In the genomic region with DNA sequence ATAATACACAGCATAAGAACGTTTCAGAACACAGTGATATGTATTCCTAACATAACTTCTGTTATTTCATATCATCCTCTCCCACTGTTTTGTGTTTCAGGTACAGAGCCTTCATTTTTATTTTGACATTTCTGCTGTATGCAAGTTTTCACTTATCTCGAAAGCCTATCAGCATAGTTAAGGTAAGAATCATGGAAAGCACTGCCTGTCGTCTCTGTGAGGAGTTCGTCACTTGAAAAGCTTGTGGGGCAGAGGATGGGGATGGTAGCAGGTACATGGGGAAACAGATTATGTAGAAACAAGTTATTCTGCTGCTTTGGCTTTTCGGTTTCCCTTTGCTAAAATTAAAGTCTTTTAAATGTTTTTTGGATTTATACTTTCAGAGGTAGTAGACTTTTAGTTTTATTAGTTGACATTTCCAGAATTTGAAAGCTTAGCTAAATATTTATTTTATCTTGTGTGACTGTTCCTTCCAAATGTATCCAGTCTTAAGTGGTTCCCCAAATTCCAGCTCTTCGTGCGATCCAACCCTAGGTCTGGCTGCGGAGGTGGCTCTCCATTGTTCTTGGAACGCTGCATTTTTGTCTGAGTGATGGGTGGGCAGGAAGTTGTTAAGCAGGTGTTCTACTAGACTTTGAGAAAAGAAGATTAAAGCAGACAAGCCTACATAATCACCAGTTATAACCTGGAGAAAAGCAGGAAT, we compare ENCODE assay signal across 12 cellular contexts. TPM values are rescaled to one million over a fixed set of nuclear protein-coding genes. Genes with fewer than 3 reads are reported as not detected.
A peak's percentile ranks its signal among the peaks of the same experiment; 100 is the strongest.
DNase-seq lines count a peak whose midpoint lies in the region; ATAC-seq and TF ChIP-seq lines count a peak whose summit lies in the region.
"Had no signal": no experiment of that assay in that cellular context is flagged by ENCODE, and none has a peak within 500 bp of the region (broad histone marks: within the 10 kb centered on the region; RNA-seq: fewer than 3 reads in every experiment).

No MANE protein-coding gene starts in this region.

- peaks cover 0 to 59% (median 10%) of the 10 kb centered on the region in 3 donors for H3K36me3 Mint-ChIP-seq in CD8-positive, alpha-beta memory T cell
- no peaks in the 10 kb centered on the region for H3K36me3 Mint-ChIP-seq in neural crest cell (ENCODE audit: low read depth)

- peak overlapping the region; percentile 84 for H3K4me2 ChIP-seq in Loucy (ENCODE audit: low read depth, low read length, poor library complexity, severe bottlenecking)

- H3F3A ChIP-seq in Loucy (ENCODE audit: low read depth): 0 out of 2 replicates have a peak, but pooled peaks cover 4% of the 10 kb centered on the region

- peak overlapping the region; percentile 26 for H3K9ac ChIP-seq in Loucy (ENCODE audit: low read depth, low read length, poor library complexity, severe bottlenecking)

- no peaks in the 10 kb centered on the region for H3K27me3 Mint-ChIP-seq in CD8-positive, alpha-beta memory T cell
- H3K27me3 Mint-ChIP-seq in neural crest cell (ENCODE audit: low read depth): peaks cover 4% of the 10 kb centered on the region

- no peak overlapping the region for H3K4me3 ChIP-seq in CD8-positive, alpha-beta memory T cell (ENCODE audit: low read length)
- no peak overlapping the region for H3K4me3 ChIP-seq in Loucy (ENCODE audit: low read length, poor library complexity, severe bottlenecking)
- no peak overlapping the region for H3K4me3 ChIP-seq in coronary artery

- H3K79me2 ChIP-seq in Loucy (ENCODE audit: insufficient read depth, low read length): peaks cover 96% of the 10 kb centered on the region

- peaks cover 15% of the 10 kb centered on the region for H3K36me3 ChIP-seq in CD8-positive, alpha-beta memory T cell (ENCODE audit: insufficient read depth, low read length)
- H3K36me3 ChIP-seq in Loucy (ENCODE audit: insufficient read depth, low read length): peaks cover 77% of the 10 kb centered on the region; the same call in 1 of the 2 replicates

- H4K20me1 ChIP-seq in Loucy (ENCODE audit: insufficient read depth, low read length, poor library complexity, severe bottlenecking): peaks cover 67% of the 10 kb centered on the region

- peak overlapping the region in 2 of 7 donors; percentile 46 for H3K4me3 Mint-ChIP-seq in CD8-positive, alpha-beta memory T cell
- H3K4me3 Mint-ChIP-seq in neural crest cell: peak overlapping the region; percentile 18

- H3K9me3 Mint-ChIP-seq in CD8-positive, alpha-beta memory T cell: no peaks in the 10 kb centered on the region
- no peaks in the 10 kb centered on the region for H3K9me3 Mint-ChIP-seq in neural crest cell

- TF ChIP-seq CTCF in Loucy (conservative IDR thresholded peaks at IDR 0.05; ENCODE audit: low read length) (no peak), coronary artery (IDR thresholded peaks at IDR 0.05) (no peak), neural crest cell (conservative IDR thresholded peaks at IDR 0.05) (no peak)

- ATAC-seq in GM19023 (IDR thresholded peaks at IDR 0.05; ENCODE audit: unreplicated experiment): no peak

- no peaks in the 10 kb centered on the region for H3K27me3 ChIP-seq in CD8-positive, alpha-beta memory T cell (ENCODE audit: insufficient read depth, low read length, poor library complexity, severe bottlenecking)
- no peaks in the 10 kb centered on the region for H3K27me3 ChIP-seq in Loucy (ENCODE audit: insufficient read depth, low read length, poor library complexity, severe bottlenecking)

- POLR2A ChIA-PET in CD8-positive, alpha-beta memory T cell (lab: Charles Lee): no interaction called here

- H3K4me1 ChIP-seq in CD8-positive, alpha-beta memory T cell (ENCODE audit: insufficient read depth, low read length): peaks cover 32% of the 10 kb centered on the region
- peaks cover 85% of the 10 kb centered on the region for H3K4me1 ChIP-seq in Loucy (ENCODE audit: insufficient read depth, low read length, poor library complexity, severe bottlenecking)

- H3K27ac ChIP-seq in CD8-positive, alpha-beta memory T cell (ENCODE audit: low read depth, low read length): no peak overlapping the region
- H3K27ac ChIP-seq in coronary artery: peak overlapping the region in 1 of 2 donors; percentile 69

- peak overlapping the region; percentile 11 to 99 (median 90) for H3K27ac Mint-ChIP-seq in CD8-positive, alpha-beta memory T cell
- no peak overlapping the region for H3K27ac Mint-ChIP-seq in neural crest cell (ENCODE audit: unreplicated experiment)

- H3K9me3 ChIP-seq in CD8-positive, alpha-beta memory T cell (ENCODE audit: low read length): no peaks in the 10 kb centered on the region
- H3K9me3 ChIP-seq in Loucy (ENCODE audit: insufficient read depth, low read depth, low read length): no peaks in the 10 kb centered on the region

- H3K4me1 Mint-ChIP-seq in CD8-positive, alpha-beta memory T cell: peaks cover 55 to 71% (median 55%) of the 10 kb centered on the region in 3 donors
- peaks cover 42% of the 10 kb centered on the region for H3K4me1 Mint-ChIP-seq in neural crest cell

- no peak for DNase-seq in CD8-positive, alpha-beta memory T cell
- peak; percentile 24 for DNase-seq in coronary artery (ENCODE audit: low spot score)
- no peak for DNase-seq in neural crest cell (ENCODE audit: low read depth, low spot score)
- DNase-seq in NOMO-1 (lab: John Stamatoyannopoulos, UW; ENCODE audit: unreplicated experiment in 2 of 2): no peak
- no peak for DNase-seq in DMS53 treated with DMSO at 0.1 percent for 48 hours (lab: John Stamatoyannopoulos, UW; ENCODE audit: unreplicated experiment)
- no peak for DNase-seq in NCI-H2171 (lab: John Stamatoyannopoulos, UW)
- DNase-seq: amniotic stem cell; NCI-H510A; stimulated activated CD4-positive, alpha-beta T cell treated with anti-CD3 and anti-CD28 coated beads, Interleukin-1b, Interleukin-23, amount 100 ng/mL, for 48 hours had no signal

- no peak overlapping the region for H2AFZ ChIP-seq in Loucy (ENCODE audit: low read length)

- CTCF ChIA-PET in CD8-positive, alpha-beta memory T cell (lab: Charles Lee): interaction anchor here (1.0 to 2.7 kb wide), 2 partner anchors 12 to 59 kb away, joined by 3 to 6 read pairs; a partner anchor contains a TSS

- no peaks in the 10 kb centered on the region for H3K9me2 ChIP-seq in Loucy (replicated peaks; ENCODE audit: low read depth, low read length)

RNA-seq across cellular contexts. Expression of a gene that starts 12.2 kb away (rescaled TPM):
- total RNA-seq in CD8-positive, alpha-beta memory T cell: 10 to 100 TPM; 16.6 to 16.9 TPM
- 6.5 TPM for polyA plus RNA-seq in CD8-positive, alpha-beta memory T cell
- total RNA-seq in neural crest cell: 9.1 and 9.9 TPM in 2 replicates

RNA-seq across cellular contexts. Expression of a gene that starts 29.8 kb away (rescaled TPM):
- not detected for total RNA-seq in CD8-positive, alpha-beta memory T cell
- not detected for polyA plus RNA-seq in CD8-positive, alpha-beta memory T cell
- total RNA-seq in neural crest cell: 0.65 and 1.0 TPM in 2 replicates
- total RNA-seq: endothelial cell of umbilical vein had no signal
